16 cellular contexts compared by ENCODE assay signal in genomic region chr11:2758751-2759150, GRCh38. TPM values are rescaled to one million over a fixed set of nuclear protein-coding genes. Genes with fewer than 3 reads are reported as not detected.
DNase-seq lines count a peak whose midpoint lies in the region; ATAC-seq and TF ChIP-seq lines count a peak whose summit lies in the region.
"Had no signal": no experiment of that assay in that cellular context is flagged by ENCODE, and none has a peak within 500 bp of the region (broad histone marks: within the 10 kb centered on the region; RNA-seq: fewer than 3 reads in every experiment).

No MANE protein-coding gene starts in this region.

- ATAC-seq in activated naive CD8-positive, alpha-beta T cell treated with anti-CD3 and anti-CD28 coated beads, Interleukin-2, amount 10 ng/mL, durations not matched to agents 7 days and 5 days (ENCODE audit: low read depth) = no peak
- ATAC-seq in activated B cell treated with CpG ODN at 0.5 μM for 24 hours (ENCODE audit: low read depth) (no peak), upper lobe of right lung (no peak)
- ATAC-seq: HepG2, Panc1 had no signal

- H3K27me3 ChIP-seq in upper lobe of right lung = no peaks in the 10 kb centered on the region

- H3K4me3 Mint-ChIP-seq in activated naive CD8-positive, alpha-beta T cell treated with anti-CD3 and anti-CD28 coated beads, Interleukin-2, amount 10 ng/mL, durations not matched to agents 7 days and 5 days = no peak overlapping the region
- H3K4me3 Mint-ChIP-seq in activated naive CD8-positive, alpha-beta T cell treated with anti-CD3 and anti-CD28 coated beads for 36 hours = no peak overlapping the region
- H3K4me3 Mint-ChIP-seq in activated B cell treated with CpG ODN at 0.5 μM for 24 hours (no peak overlapping the region), nephron (no peak overlapping the region)

- H3K36me3 ChIP-seq in upper lobe of right lung = no peaks in the 10 kb centered on the region

- H3K9me3 ChIP-seq in upper lobe of right lung = peaks cover 5% of the 10 kb centered on the region

- H3K4me1 ChIP-seq in upper lobe of right lung = no peaks in the 10 kb centered on the region

- no peaks in the 10 kb centered on the region for H3K36me3 Mint-ChIP-seq in activated naive CD8-positive, alpha-beta T cell treated with anti-CD3 and anti-CD28 coated beads, Interleukin-2, amount 10 ng/mL, durations not matched to agents 7 days and 5 days
- peaks cover 5% of the 10 kb centered on the region for H3K36me3 Mint-ChIP-seq in activated naive CD8-positive, alpha-beta T cell treated with anti-CD3 and anti-CD28 coated beads for 36 hours
- H3K36me3 Mint-ChIP-seq in activated B cell treated with CpG ODN at 0.5 μM for 24 hours (ENCODE audit: low read depth) = peaks cover 13% of the 10 kb centered on the region
- H3K36me3 Mint-ChIP-seq in nephron (ENCODE audit: low read depth) = no peaks in the 10 kb centered on the region

- H3K27ac Mint-ChIP-seq in activated naive CD8-positive, alpha-beta T cell treated with anti-CD3 and anti-CD28 coated beads, Interleukin-2, amount 10 ng/mL, durations not matched to agents 7 days and 5 days = no peak overlapping the region
- no peak overlapping the region for H3K27ac Mint-ChIP-seq in activated naive CD8-positive, alpha-beta T cell treated with anti-CD3 and anti-CD28 coated beads for 36 hours
- H3K27ac Mint-ChIP-seq in activated B cell treated with CpG ODN at 0.5 μM for 24 hours = no peak overlapping the region
- H3K27ac Mint-ChIP-seq in nephron = peak overlapping the region in 2 of 3 experiments; percentile 6 to 20

- intact Hi-C loops in activated B cell treated with CpG ODN at 0.5 μM for 24 hours (cut with micrococcal nuclease) = no loop called here
- intact Hi-C loops in upper lobe of right lung (cut with DNase I) = no loop called here

- CTCF ChIA-PET in activated B cell treated with CpG ODN at 0.5 μM for 24 hours (lab: Charles Lee) = no interaction called here

- peaks cover 7% of the 10 kb centered on the region for H3K9me3 Mint-ChIP-seq in activated naive CD8-positive, alpha-beta T cell treated with anti-CD3 and anti-CD28 coated beads, Interleukin-2, amount 10 ng/mL, durations not matched to agents 7 days and 5 days
- peaks cover 1% of the 10 kb centered on the region for H3K9me3 Mint-ChIP-seq in activated naive CD8-positive, alpha-beta T cell treated with anti-CD3 and anti-CD28 coated beads for 36 hours
- H3K9me3 Mint-ChIP-seq in activated B cell treated with CpG ODN at 0.5 μM for 24 hours (peaks cover 8% of the 10 kb centered on the region), nephron (peaks cover 27% of the 10 kb centered on the region)

- H3K4me3 ChIP-seq in upper lobe of right lung = no peak overlapping the region

- H3K27ac ChIP-seq in upper lobe of right lung = no peak overlapping the region
- H3K27ac ChIP-seq: C4-2B had no signal

- no peak for TF ChIP-seq CTCF in activated B cell treated with CpG ODN at 0.5 μM for 24 hours (IDR thresholded peaks at IDR 0.05)
- no peak for TF ChIP-seq CTCF in nephron (IDR thresholded peaks at IDR 0.05; ENCODE audit: unreplicated experiment in 3 of 3)
- TF ChIP-seq CTCF in upper lobe of right lung (IDR thresholded peaks at IDR 0.05) = no peak

- peak; percentile 8 for DNase-seq in activated naive CD8-positive, alpha-beta T cell treated with anti-CD3 and anti-CD28 coated beads, Interleukin-2, amount 10 ng/mL, durations not matched to agents 7 days and 5 days
- DNase-seq in activated naive CD8-positive, alpha-beta T cell treated with anti-CD3 and anti-CD28 coated beads for 36 hours = no peak
- peak; percentile 7 for DNase-seq in activated B cell treated with CpG ODN at 0.5 μM for 24 hours
- DNase-seq in upper lobe of right lung = peak; percentile 41
- no peak for DNase-seq in medulla oblongata (ENCODE audit: extremely low spot score)
- DNase-seq in amniotic stem cell (lab: John Stamatoyannopoulos, UW) = no peak
- DNase-seq: DMS79 treated with DMSO at 0.1 percent for 48 hours, GOT3, KBM-7, NCI-H1105 treated with DMSO at 0.1 percent for 48 hours, NCI-H1694, NCI-H2081 treated with DMSO at 0.1 percent for 48 hours had no signal

- no peaks in the 10 kb centered on the region for H3K27me3 Mint-ChIP-seq in activated naive CD8-positive, alpha-beta T cell treated with anti-CD3 and anti-CD28 coated beads, Interleukin-2, amount 10 ng/mL, durations not matched to agents 7 days and 5 days
- H3K27me3 Mint-ChIP-seq in activated naive CD8-positive, alpha-beta T cell treated with anti-CD3 and anti-CD28 coated beads for 36 hours = no peaks in the 10 kb centered on the region
- H3K27me3 Mint-ChIP-seq in activated B cell treated with CpG ODN at 0.5 μM for 24 hours (no peaks in the 10 kb centered on the region), nephron (ENCODE audit: low read depth) (no peaks in the 10 kb centered on the region)

- POLR2A ChIA-PET in activated naive CD8-positive, alpha-beta T cell treated with anti-CD3 and anti-CD28 coated beads, Interleukin-2, amount 10 ng/mL, durations not matched to agents 7 days and 5 days (lab: Charles Lee) = no interaction called here
- POLR2A ChIA-PET in activated B cell treated with CpG ODN at 0.5 μM for 24 hours (lab: Charles Lee) = no interaction called here

- H3K4me1 Mint-ChIP-seq in activated naive CD8-positive, alpha-beta T cell treated with anti-CD3 and anti-CD28 coated beads, Interleukin-2, amount 10 ng/mL, durations not matched to agents 7 days and 5 days = no peaks in the 10 kb centered on the region
- H3K4me1 Mint-ChIP-seq in activated naive CD8-positive, alpha-beta T cell treated with anti-CD3 and anti-CD28 coated beads for 36 hours = no peaks in the 10 kb centered on the region
- H3K4me1 Mint-ChIP-seq in activated B cell treated with CpG ODN at 0.5 μM for 24 hours (no peaks in the 10 kb centered on the region), nephron (peaks cover 12% of the 10 kb centered on the region)

RNA-seq across cellular contexts. Expression of gene KCNQ1OT1, which starts 59.0 kb away (rescaled TPM):
- total RNA-seq in activated naive CD8-positive, alpha-beta T cell treated with anti-CD3 and anti-CD28 coated beads, Interleukin-2, amount 10 ng/mL, durations not matched to agents 7 days and 5 days = under 1 TPM; 0.28 to 0.34 TPM
- total RNA-seq in activated naive CD8-positive, alpha-beta T cell treated with anti-CD3 and anti-CD28 coated beads for 36 hours = under 1 TPM; 0.12 to 0.14 TPM
- total RNA-seq in activated B cell treated with CpG ODN at 0.5 μM for 24 hours = 0.88 and 1.2 TPM in 2 replicates
- total RNA-seq in upper lobe of right lung = 2.0 TPM

Comparison
In these comparisons a context has a peak if more than half of its experiments do, and no peak if none do; other contexts are left out.
1. DNase-seq: peak in activated naive CD8-positive, alpha-beta T cell treated with anti-CD3 and anti-CD28 coated beads, Interleukin-2, amount 10 ng/mL, durations not matched to agents 7 days and 5 days (single experiment), activated B cell treated with CpG ODN at 0.5 μM for 24 hours (single experiment) and upper lobe of right lung (single experiment); none in activated naive CD8-positive, alpha-beta T cell treated with anti-CD3 and anti-CD28 coated beads for 36 hours (single experiment), medulla oblongata (single experiment) and amniotic stem cell (single experiment).
2. H3K27ac Mint-ChIP-seq: peak in nephron (2 of 3); none in activated naive CD8-positive, alpha-beta T cell treated with anti-CD3 and anti-CD28 coated beads, Interleukin-2, amount 10 ng/mL, durations not matched to agents 7 days and 5 days (single experiment), activated naive CD8-positive, alpha-beta T cell treated with anti-CD3 and anti-CD28 coated beads for 36 hours (single experiment) and activated B cell treated with CpG ODN at 0.5 μM for 24 hours (single experiment).